Comparison of ENCODE assay signal across 8 cellular contexts in the genomic region with DNA sequence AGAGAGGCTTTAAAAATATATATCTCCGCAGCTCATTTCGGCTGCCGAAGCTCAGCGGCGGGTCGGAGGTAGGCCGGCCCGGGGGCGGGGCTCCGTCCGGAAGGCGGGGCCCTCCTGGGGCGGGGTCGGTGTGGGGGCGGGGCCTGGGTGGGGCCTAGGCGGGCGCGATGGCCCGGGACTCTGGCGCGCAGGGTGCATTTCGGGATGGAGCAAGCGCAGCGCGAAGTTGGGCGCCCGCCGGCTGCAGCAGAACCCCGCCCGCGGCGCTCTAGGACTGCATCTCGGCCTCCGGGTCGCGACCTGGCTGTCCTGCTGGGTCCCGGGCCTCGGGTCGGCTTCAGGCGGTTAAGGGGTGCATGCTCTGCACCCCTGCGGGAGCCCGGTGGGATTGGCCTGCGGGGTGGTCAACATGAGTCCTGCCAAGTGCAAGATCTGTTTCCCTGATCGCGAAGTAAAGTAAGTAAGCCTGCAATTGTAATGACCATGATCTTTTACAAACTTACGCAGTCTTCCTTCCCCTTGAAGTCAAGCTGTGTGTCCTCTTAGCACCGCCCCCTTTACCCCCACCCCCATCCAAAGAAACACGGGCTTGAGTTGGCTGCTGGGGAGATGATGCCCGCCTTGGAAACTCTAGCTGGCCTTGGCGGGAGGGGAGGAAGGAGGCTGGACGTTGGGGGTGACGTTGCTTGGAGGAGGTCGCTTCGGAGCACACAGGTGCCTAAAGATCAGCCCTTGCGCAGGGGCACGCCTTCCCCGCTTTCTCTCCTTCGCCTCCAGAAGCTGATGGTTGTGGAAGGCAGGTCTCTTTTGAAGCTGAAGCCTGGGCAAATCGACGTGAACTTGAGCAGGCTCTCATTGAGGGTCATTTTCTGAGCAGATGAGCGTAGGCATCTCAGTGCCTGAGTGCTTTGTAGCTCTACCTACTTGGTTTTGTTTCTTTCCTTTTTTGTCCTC. TPM values are rescaled to one million over a fixed set of nuclear protein-coding genes. Genes with fewer than 3 reads are reported as not detected.
DNase-seq lines count a peak whose midpoint lies in the region; ATAC-seq, FAIRE-seq and TF ChIP-seq lines count a peak whose summit lies in the region.

No MANE protein-coding gene starts in this region.

- DNase-seq in NCI-H69 (lab: John Stamatoyannopoulos, UW) (peak; percentile 70), lung (ENCODE audit: low spot score) (peak; percentile 81)
- peak; percentile 85 for DNase-seq in activated CD8-positive, alpha-beta T cell treated with anti-CD3 and anti-CD28 coated beads, Interleukin-2, amount 10 ng/mL, durations not matched to agents 7 days and 5 days
- peak; percentile 70 for DNase-seq in effector CD4-positive, alpha-beta T cell
- DNase-seq in stimulated activated CD4-positive, alpha-beta T cell treated with anti-CD3 and anti-CD28 coated beads, TNF-alpha, amount 100 ng/mL, for 1 hour (ENCODE audit: low read depth in 3 of 3, low spot score in 1 of 3), result peak; percentile 35 to 78 (median 70)

- H3K27me3 ChIP-seq in lung (ENCODE audit: control insufficient read depth, insufficient read depth), result no peaks in the 10 kb centered on the region

- no peaks in the 10 kb centered on the region for H3K9me3 ChIP-seq in lung (ENCODE audit: control insufficient read depth in 2 of 2, insufficient read depth in 1 of 2, low read length in 1 of 2)

- no peaks in the 10 kb centered on the region for H3K36me3 Mint-ChIP-seq in activated CD8-positive, alpha-beta T cell treated with anti-CD3 and anti-CD28 coated beads, Interleukin-2, amount 10 ng/mL, durations not matched to agents 7 days and 5 days (ENCODE audit: low read depth)

- no peak for TF ChIP-seq CTCF in lung (IDR thresholded peaks at IDR 0.05; ENCODE audit: control extremely low read depth, extremely low read depth)

- peak overlapping the region; percentile 72 for H3K4me3 ChIP-seq in lung

- ATAC-seq in GM18868 (IDR thresholded peaks at IDR 0.05; ENCODE audit: unreplicated experiment) (peak; percentile 83), HG03196 (IDR thresholded peaks at IDR 0.05; ENCODE audit: unreplicated experiment) (peak; percentile 83), lung (ENCODE audit: insufficient read depth, low FRiP score) (peak; percentile 98)
- ATAC-seq in activated CD8-positive, alpha-beta T cell treated with anti-CD3 and anti-CD28 coated beads, Interleukin-2, amount 10 ng/mL, durations not matched to agents 7 days and 5 days, result peak; percentile 97

- peak overlapping the region; percentile 87 for H3K4me3 Mint-ChIP-seq in activated CD8-positive, alpha-beta T cell treated with anti-CD3 and anti-CD28 coated beads, Interleukin-2, amount 10 ng/mL, durations not matched to agents 7 days and 5 days

- peaks cover 7% of the 10 kb centered on the region for H3K27me3 Mint-ChIP-seq in activated CD8-positive, alpha-beta T cell treated with anti-CD3 and anti-CD28 coated beads, Interleukin-2, amount 10 ng/mL, durations not matched to agents 7 days and 5 days (ENCODE audit: low read depth)

- FAIRE-seq in A204.1 (lab: Jason Lieb, UNC), result peak; percentile 93

- peaks cover 7 to 16% of the 10 kb centered on the region in 2 donors for H3K4me1 ChIP-seq in lung (ENCODE audit: control insufficient read depth in 2 of 2, insufficient read depth in 2 of 2, low read length in 2 of 2)

- H3K27ac Mint-ChIP-seq in activated CD8-positive, alpha-beta T cell treated with anti-CD3 and anti-CD28 coated beads, Interleukin-2, amount 10 ng/mL, durations not matched to agents 7 days and 5 days, result peak overlapping the region; percentile 81

- CTCF ChIA-PET in activated CD8-positive, alpha-beta T cell treated with anti-CD3 and anti-CD28 coated beads, Interleukin-2, amount 10 ng/mL, durations not matched to agents 7 days and 5 days (lab: Charles Lee), result interaction anchor here (0.7 to 1.2 kb wide), 5 partner anchors 43 to 1391 kb away, joined by 3 to 6 read pairs (median 3); no protein-coding TSS in a partner anchor

- WGBS in lung, 2 donors, result 0 to 1% methylated on average over 46 to 61 of the region's 61 CpGs

- H3K36me3 ChIP-seq in lung (ENCODE audit: control insufficient read depth in 2 of 2, insufficient read depth in 2 of 2, low read length in 2 of 2), result no peaks in the 10 kb centered on the region

- H3K27ac ChIP-seq in lung (ENCODE audit: low read depth in 1 of 2, low read length in 1 of 2), result peak overlapping the region; percentile 88 to 89

- no peaks in the 10 kb centered on the region for H3K9me3 Mint-ChIP-seq in activated CD8-positive, alpha-beta T cell treated with anti-CD3 and anti-CD28 coated beads, Interleukin-2, amount 10 ng/mL, durations not matched to agents 7 days and 5 days (ENCODE audit: insufficient read depth)

- POLR2A ChIA-PET in activated CD8-positive, alpha-beta T cell treated with anti-CD3 and anti-CD28 coated beads, Interleukin-2, amount 10 ng/mL, durations not matched to agents 7 days and 5 days (lab: Charles Lee), result interaction anchor here (0.6 to 1.4 kb wide), 5 partner anchors 13 to 350 kb away, joined by 3 to 4 read pairs (median 3); no protein-coding TSS in a partner anchor

- H3K4me1 Mint-ChIP-seq in activated CD8-positive, alpha-beta T cell treated with anti-CD3 and anti-CD28 coated beads, Interleukin-2, amount 10 ng/mL, durations not matched to agents 7 days and 5 days (ENCODE audit: low read depth), result peaks cover 17% of the 10 kb centered on the region

RNA-seq across cellular contexts. Expression of gene ACACB, which starts 38.4 kb away (rescaled TPM):
- total RNA-seq in activated CD8-positive, alpha-beta T cell treated with anti-CD3 and anti-CD28 coated beads, Interleukin-2, amount 10 ng/mL, durations not matched to agents 7 days and 5 days, result 10 to 100 TPM; 11.9 to 14.8 TPM
- total RNA-seq in lung, result 10 to 100 TPM; 22.0 to 24.5 TPM
- 10 to 100 TPM in 1 of 2 donors, 1 to 10 TPM in 1; 2.9 to 14.5 TPM for polyA plus RNA-seq in lung

RNA-seq across cellular contexts. Expression of gene UNG, which starts 57.4 kb away (rescaled TPM):
- total RNA-seq in activated CD8-positive, alpha-beta T cell treated with anti-CD3 and anti-CD28 coated beads, Interleukin-2, amount 10 ng/mL, durations not matched to agents 7 days and 5 days, result 10 to 100 TPM; 61.5 to 66.8 TPM
- 10 to 100 TPM; 17.2 to 17.8 TPM for total RNA-seq in lung
- polyA plus RNA-seq in lung, result 10 to 100 TPM; 11.8 to 12.5 TPM

Comparison
In these comparisons a context has a peak if more than half of its experiments do, and no peak if none do; other contexts are left out.
1. Peak in every context shown above with its lines: DNase-seq, ATAC-seq, H3K4me3 ChIP-seq and H3K27ac ChIP-seq.